ENCODE assay signal across 8 cellular contexts in the genomic region with DNA sequence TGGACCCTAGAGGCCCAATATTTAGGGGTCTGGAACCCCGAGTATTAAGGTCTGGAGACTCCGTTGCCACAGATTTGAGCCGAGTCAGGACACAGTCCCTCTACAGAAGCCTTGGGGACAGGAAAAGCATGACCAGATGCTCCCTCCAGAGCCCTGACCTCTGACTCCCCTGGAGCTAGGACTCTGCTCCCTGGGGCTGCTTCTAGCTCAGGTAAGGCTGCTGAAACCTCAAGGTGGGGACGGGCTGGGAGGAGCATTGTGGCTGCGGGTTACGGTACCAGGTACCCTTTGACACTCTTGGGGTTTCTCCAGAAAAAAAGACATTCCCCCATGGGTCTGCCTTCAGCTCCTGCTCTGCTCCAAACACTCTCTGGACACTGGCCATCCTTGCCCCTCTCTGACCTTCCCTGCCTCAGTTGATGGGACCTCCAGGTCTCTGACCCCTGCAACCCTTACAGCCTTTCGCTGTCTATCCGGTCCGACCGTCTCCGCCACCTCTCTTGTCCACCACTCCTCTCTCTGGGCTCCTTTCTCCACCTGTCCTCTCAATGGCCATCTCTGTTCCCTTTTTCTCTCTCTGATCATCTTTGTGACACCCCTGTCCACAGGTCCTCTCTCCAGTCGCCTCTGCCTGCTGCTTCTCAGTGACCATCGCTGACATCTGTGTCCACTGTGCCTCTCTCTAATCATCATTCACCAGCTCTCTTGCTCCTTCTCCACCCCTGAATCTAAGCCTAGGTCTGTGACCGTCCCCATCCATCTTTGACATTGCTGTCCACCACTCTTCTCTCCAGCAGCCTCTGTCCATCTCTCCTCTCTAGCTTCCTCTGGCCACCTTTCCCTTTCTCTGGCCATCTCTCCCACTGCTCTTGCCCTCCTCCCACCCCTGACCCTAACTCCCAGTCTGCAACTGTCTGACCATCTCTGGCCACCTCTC. TPM values are rescaled to one million over a fixed set of nuclear protein-coding genes. Genes with fewer than 3 reads are reported as not detected.
A peak's percentile ranks its signal among the peaks of the same experiment; 100 is the strongest.
DNase-seq lines count a peak whose midpoint lies in the region; FAIRE-seq and TF ChIP-seq lines count a peak whose summit lies in the region.

No MANE protein-coding gene starts in this region.

- peak overlapping the region; percentile 83 for H3K4me3 Mint-ChIP-seq in nephron progenitor cell

- no peaks in the 10 kb centered on the region; the same call in 1 of the 2 replicates for H3K36me3 ChIP-seq in BE2C
- H3K36me3 ChIP-seq in MG63, result no peaks in the 10 kb centered on the region
- H3K36me3 ChIP-seq in duodenal mucosa (ENCODE audit: control insufficient read depth in 1 of 2, insufficient read depth in 2 of 2, low read length in 2 of 2), result peaks cover 0 to 14% of the 10 kb centered on the region in 2 donors

- H3K4me1 Mint-ChIP-seq in nephron progenitor cell, result peaks cover 33% of the 10 kb centered on the region

- H3K27ac Mint-ChIP-seq in nephron progenitor cell, result peak overlapping the region; percentile 60

- peaks cover 20% of the 10 kb centered on the region for H3K36me3 Mint-ChIP-seq in nephron progenitor cell (ENCODE audit: low read depth)

- no peak for TF ChIP-seq POLR2A in GM12891 (IDR thresholded peaks at IDR 0.05; ENCODE audit: low read depth, low read length)

- H3K27ac ChIP-seq in duodenal mucosa (ENCODE audit: low read depth, low read length), result no peak overlapping the region

- no peaks in the 10 kb centered on the region for H3K4me1 ChIP-seq in BE2C
- H3K4me1 ChIP-seq in duodenal mucosa (ENCODE audit: control insufficient read depth in 1 of 2, insufficient read depth in 2 of 2, low read length in 2 of 2), result peaks cover 24 to 31% of the 10 kb centered on the region in 2 donors

- no peaks in the 10 kb centered on the region for H3K9me3 ChIP-seq in BE2C
- H3K9me3 ChIP-seq in MG63, result no peaks in the 10 kb centered on the region
- H3K9me3 ChIP-seq in duodenal mucosa (ENCODE audit: control insufficient read depth in 1 of 2, low read length in 2 of 2), result no peaks in the 10 kb centered on the region

- TF ChIP-seq CTCF in BE2C (IDR thresholded peaks at IDR 0.05; ENCODE audit: low read depth, low read length) (no peak), nephron progenitor cell (IDR thresholded peaks at IDR 0.05) (no peak)

- no peaks in the 10 kb centered on the region for H3K27me3 ChIP-seq in BE2C
- peaks cover 3% of the 10 kb centered on the region; the same call in 1 of the 2 replicates for H3K27me3 ChIP-seq in MG63
- no peaks in the 10 kb centered on the region for H3K27me3 ChIP-seq in duodenal mucosa (ENCODE audit: control insufficient read depth in 1 of 2, insufficient read depth in 2 of 2, low read length in 2 of 2)

- no peaks in the 10 kb centered on the region for H3K9me3 Mint-ChIP-seq in nephron progenitor cell

- no peak for FAIRE-seq in GM12891 (lab: Jason Lieb, UNC)

- DNase-seq in BE2C (no peak), MG63 (no peak), nephron progenitor cell (no peak), NCI-H510A (lab: John Stamatoyannopoulos, UW) (no peak), GM12891 (ENCODE audit: insufficient read length, low spot score) (no peak), RKO (ENCODE audit: low spot score) (no peak)
- no peak for DNase-seq in activated CD8-positive, alpha-beta memory T cell treated with anti-CD3 and anti-CD28 coated beads, Interleukin-2, amount 50 U/mL, for 4 hours

- H3K4me3 ChIP-seq in BE2C (ENCODE audit: low read depth, low read length) (peak overlapping the region; percentile 56), MG63 (peak overlapping the region; percentile 59), duodenal mucosa (ENCODE audit: low read depth in 1 of 2, low read length in 2 of 2) (peak overlapping the region; percentile 63 to 73)

- peaks cover 3% of the 10 kb centered on the region for H3K27me3 Mint-ChIP-seq in nephron progenitor cell (ENCODE audit: low read depth, poor library complexity)

- peak overlapping the region; percentile 64 to 84 for H3K9ac ChIP-seq in duodenal mucosa (ENCODE audit: low read depth in 1 of 2, low read length in 2 of 2)

TF ChIP-seq in GM12891, 5 proteins besides CTCF, POLR2A, EP300 and RAD21:
- no peak for TF ChIP-seq POLR2AphosphoS5 (IDR thresholded peaks at IDR 0.05; ENCODE audit: low read depth, low read length)
- no peak for TF ChIP-seq PAX5 (IDR thresholded peaks at IDR 0.05; ENCODE audit: insufficient read depth, low read length, severe bottlenecking)
- no peak for TF ChIP-seq TAF1 (IDR thresholded peaks at IDR 0.05; ENCODE audit: low read depth, low read length)
- TF ChIP-seq POU2F2 (IDR thresholded peaks at IDR 0.05; ENCODE audit: low read depth, low read length), result no peak

RNA-seq across cellular contexts. Expression of a gene that starts 1.4 kb away (rescaled TPM):
- polyA plus RNA-seq in BE2C (2012; ENCODE audit: insufficient read depth, insufficient read length, low read depth), result 21.5 TPM
- total RNA-seq in MG63 (2014; rRNA removed; shearing (Covaris generic); ENCODE audit: low replicate concordance), result 2.3 and 2.9 TPM in 2 replicates
- polyA plus RNA-seq in GM12891 (2012; ENCODE audit: low read depth, missing spikeins), result 1.1 TPM

RNA-seq across cellular contexts. Expression of a gene that starts 29.5 kb away (rescaled TPM):
- 1.5 TPM for polyA plus RNA-seq in BE2C (2012; ENCODE audit: insufficient read depth, insufficient read length, low read depth)
- not detected in 2 replicates for total RNA-seq in MG63 (2014; rRNA removed; shearing (Covaris generic); ENCODE audit: low replicate concordance)
- 2.0 TPM for polyA plus RNA-seq in GM12891 (2012; ENCODE audit: low read depth, missing spikeins)

RNA-seq across cellular contexts. Expression of a gene that starts 35.3 kb away (rescaled TPM):
- 3.4 TPM for polyA plus RNA-seq in BE2C (2012; ENCODE audit: insufficient read depth, insufficient read length, low read depth)
- total RNA-seq in MG63 (2014; rRNA removed; shearing (Covaris generic); ENCODE audit: low replicate concordance), result not detected in 2 replicates
- polyA plus RNA-seq in GM12891 (2012; ENCODE audit: low read depth, missing spikeins), result 80.3 TPM

RNA-seq across cellular contexts. Expression of a gene that starts 37.3 kb away (rescaled TPM):
- polyA plus RNA-seq in BE2C (2012; ENCODE audit: insufficient read depth, insufficient read length, low read depth), result 3.8 TPM
- total RNA-seq in MG63 (2014; rRNA removed; shearing (Covaris generic); ENCODE audit: low replicate concordance), result 0.81 and 2.1 TPM in 2 replicates
- 26.0 TPM for polyA plus RNA-seq in GM12891 (2012; ENCODE audit: low read depth, missing spikeins)

RNA-seq across cellular contexts. Expression of a gene that starts 57.4 kb away (rescaled TPM):
- polyA plus RNA-seq in BE2C (2012; ENCODE audit: insufficient read depth, insufficient read length, low read depth), result 38.6 TPM
- 46.1 and 77.8 TPM in 2 replicates for total RNA-seq in MG63 (2014; rRNA removed; shearing (Covaris generic); ENCODE audit: low replicate concordance)
- polyA plus RNA-seq in GM12891 (2012; ENCODE audit: low read depth, missing spikeins), result 16.2 TPM
